ENCODE assay signal across 8 cellular contexts in the genomic region with DNA sequence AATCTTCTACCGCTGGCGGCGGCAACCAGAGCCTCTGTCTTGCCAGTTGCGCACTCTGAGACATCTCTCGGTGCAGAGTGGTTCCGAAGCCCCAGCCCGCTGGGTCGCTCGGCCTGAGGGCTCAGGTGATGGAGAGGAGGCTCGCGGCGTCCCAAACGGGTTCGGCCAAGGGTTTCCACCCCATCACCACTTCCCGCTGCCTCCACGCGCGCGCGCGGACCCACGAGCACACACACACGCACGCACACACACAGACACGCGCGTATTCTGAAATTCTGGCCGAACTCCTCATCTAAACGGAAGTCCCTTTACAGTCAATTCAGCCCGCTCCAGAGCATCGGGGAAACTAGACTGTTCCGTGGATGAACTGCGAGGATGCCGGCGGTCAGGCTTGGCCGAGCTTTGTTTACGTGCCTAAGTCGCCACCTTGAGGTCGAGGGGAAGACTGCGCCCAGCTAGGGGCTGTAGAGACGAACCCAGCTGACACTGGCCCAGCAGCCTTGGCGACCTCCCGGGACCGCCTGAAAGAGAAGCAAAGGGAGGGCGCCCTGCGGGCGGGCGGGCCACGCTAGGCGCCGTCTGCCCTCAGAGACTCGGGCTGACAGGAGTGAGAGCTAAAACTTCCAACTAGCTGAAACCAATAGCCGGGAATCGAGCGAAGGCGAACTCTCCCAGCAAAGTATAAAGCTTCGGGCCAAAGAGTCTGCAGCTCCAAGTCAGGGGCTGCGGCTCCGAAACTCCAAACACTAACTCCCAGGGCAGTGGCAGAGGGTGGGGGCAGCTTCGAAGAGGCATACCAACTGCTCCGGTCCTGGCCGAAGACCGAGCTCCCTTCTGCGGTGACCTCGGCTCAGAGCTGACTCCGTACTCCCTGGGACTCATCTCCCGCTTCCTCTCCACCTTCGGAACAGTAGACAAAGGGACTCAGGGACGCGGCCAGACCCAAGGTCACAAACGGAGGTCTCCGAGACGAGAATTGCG.
DNase-seq lines count a peak whose midpoint lies in the region; ATAC-seq lines count a peak whose summit lies in the region.

No MANE protein-coding gene starts in this region.

- H3K4me3 Mint-ChIP-seq in stimulated activated effector memory CD8-positive, alpha-beta T cell treated with anti-CD3 and anti-CD28 coated beads, Interleukin-12 subunit alpha, Interleukin-12 subunit beta, amount 100 ng/mL, for 72 hours, result peak overlapping the region; percentile 59

- H3K9me3 Mint-ChIP-seq in stimulated activated effector memory CD8-positive, alpha-beta T cell treated with anti-CD3 and anti-CD28 coated beads, Interleukin-12 subunit alpha, Interleukin-12 subunit beta, amount 100 ng/mL, for 72 hours, result no peaks in the 10 kb centered on the region

- ATAC-seq in GM21381 (IDR thresholded peaks at IDR 0.05; ENCODE audit: unreplicated experiment), result peak; percentile 99
- peak; percentile 95 for ATAC-seq in stimulated activated effector memory CD8-positive, alpha-beta T cell treated with anti-CD3 and anti-CD28 coated beads, Interleukin-12 subunit alpha, Interleukin-12 subunit beta, amount 100 ng/mL, for 72 hours

- WGBS in esophagus, 2 donors, result 2 to 3% methylated on average over 74 of the region's 74 CpGs

- H3K4me1 Mint-ChIP-seq in stimulated activated effector memory CD8-positive, alpha-beta T cell treated with anti-CD3 and anti-CD28 coated beads, Interleukin-12 subunit alpha, Interleukin-12 subunit beta, amount 100 ng/mL, for 72 hours, result peaks cover 26% of the 10 kb centered on the region

- DNase-seq in D341Med (ENCODE audit: low spot score) (peak; percentile 88), HPDE6-E6E7 (ENCODE audit: extremely low spot score) (peak; percentile 65), NCI-H82 (lab: John Stamatoyannopoulos, UW) (peak; percentile 89), mucosa of gallbladder (ENCODE audit: low spot score) (peak; percentile 91)
- DNase-seq in activated CD8-positive, alpha-beta memory T cell treated with anti-CD3 and anti-CD28 coated beads, Interleukin-2, amount 50 U/mL, for 4 hours, result peak; percentile 53
- DNase-seq in stimulated activated effector memory CD8-positive, alpha-beta T cell treated with anti-CD3 and anti-CD28 coated beads, Interleukin-12 subunit alpha, Interleukin-12 subunit beta, amount 100 ng/mL, for 72 hours (ENCODE audit: low spot score in 2 of 2), result peak in 1 of 2 donors; percentile 79

- peaks cover 0 to 2% of the 10 kb centered on the region in 2 donors for H3K9me3 ChIP-seq in esophagus (ENCODE audit: control insufficient read depth in 2 of 2, insufficient read depth in 1 of 2, low read depth in 1 of 2, low read length in 1 of 2)

- H3K27me3 ChIP-seq in esophagus (ENCODE audit: control insufficient read depth in 1 of 2, insufficient read depth in 2 of 2, low read length in 2 of 2), result peaks cover 0 to 6% of the 10 kb centered on the region in 2 donors

- H3K27ac Mint-ChIP-seq in stimulated activated effector memory CD8-positive, alpha-beta T cell treated with anti-CD3 and anti-CD28 coated beads, Interleukin-12 subunit alpha, Interleukin-12 subunit beta, amount 100 ng/mL, for 72 hours, result no peak overlapping the region

- H3K27ac ChIP-seq in esophagus (ENCODE audit: low read depth in 2 of 2, low read length in 1 of 2), result no peak overlapping the region

- no peaks in the 10 kb centered on the region for H3K36me3 ChIP-seq in esophagus (ENCODE audit: control insufficient read depth in 2 of 2, insufficient read depth in 2 of 2, low read length in 1 of 2)

- no peaks in the 10 kb centered on the region for H3K36me3 Mint-ChIP-seq in stimulated activated effector memory CD8-positive, alpha-beta T cell treated with anti-CD3 and anti-CD28 coated beads, Interleukin-12 subunit alpha, Interleukin-12 subunit beta, amount 100 ng/mL, for 72 hours

- H3K4me3 ChIP-seq in esophagus (ENCODE audit: low read depth in 1 of 2, low read length in 2 of 2), result peak overlapping the region; percentile 53 to 56

- H3K4me1 ChIP-seq in esophagus (ENCODE audit: control insufficient read depth in 2 of 2, insufficient read depth in 2 of 2, low read length in 1 of 2), result peaks cover 4 to 6% of the 10 kb centered on the region in 2 donors
